ENCODE assay signal across 17 cellular contexts in the genomic region with DNA sequence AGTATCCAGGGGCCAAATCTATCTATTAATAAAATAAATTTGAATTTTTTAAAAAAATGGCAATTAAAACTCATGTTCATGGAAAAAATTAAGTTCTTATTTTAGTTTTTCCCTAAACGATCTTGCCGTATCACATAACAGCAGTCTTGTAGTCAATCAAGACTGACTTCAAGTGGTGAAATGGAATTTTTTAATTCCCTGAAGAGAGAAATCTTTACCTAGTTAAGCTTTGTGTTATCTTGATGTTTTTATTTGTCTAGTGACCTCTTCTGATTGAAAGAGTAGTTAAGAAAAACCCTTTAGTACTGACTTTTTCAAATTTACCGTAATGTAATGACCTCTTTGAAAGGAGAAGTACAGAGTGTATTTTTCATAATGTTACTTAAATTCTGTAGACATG. TPM values are rescaled to one million over a fixed set of nuclear protein-coding genes. Genes with fewer than 3 reads are reported as not detected.
DNase-seq lines count a peak whose midpoint lies in the region; ATAC-seq, FAIRE-seq and TF ChIP-seq lines count a peak whose summit lies in the region.
"Had no signal": no experiment of that assay in that cellular context is flagged by ENCODE, and none has a peak within 500 bp of the region (broad histone marks: within the 10 kb centered on the region; RNA-seq: fewer than 3 reads in every experiment).

No MANE protein-coding gene starts in this region.

- no peaks in the 10 kb centered on the region for H3K27me3 Mint-ChIP-seq in activated naive CD8-positive, alpha-beta T cell treated with anti-CD3 and anti-CD28 coated beads, Interleukin-2, amount 50 U/mL, for 24 hours
- H3K27me3 Mint-ChIP-seq in activated naive CD8-positive, alpha-beta T cell treated with anti-CD3 and anti-CD28 coated beads for 36 hours, result no peaks in the 10 kb centered on the region
- no peaks in the 10 kb centered on the region for H3K27me3 Mint-ChIP-seq in astrocyte (ENCODE audit: low read depth, unreplicated experiment)
- H3K27me3 Mint-ChIP-seq in naive thymus-derived CD8-positive, alpha-beta T cell, result no peaks in the 10 kb centered on the region
- H3K27me3 Mint-ChIP-seq: CD8-positive, alpha-beta memory T cell had no signal

- H3K27ac ChIP-seq in astrocyte (ENCODE audit: low read depth, low read length) (no peak overlapping the region), mammary epithelial cell (ENCODE audit: insufficient read depth, low read depth, low read length) (no peak overlapping the region)
- H3K27ac ChIP-seq: C4-2B, HL-60 had no signal

- in situ Hi-C loops in mammary epithelial cell (cut with MboI; ENCODE audit: low sequenced_read_pairs in 2 of 2), result no loop called here

- H3K9me3 ChIP-seq in astrocyte (ENCODE audit: insufficient read depth, low read depth, low read length) (no peaks in the 10 kb centered on the region), mammary epithelial cell (replicated peaks; ENCODE audit: insufficient read depth, low read length) (peaks cover 7% of the 10 kb centered on the region)
- H3K9me3 ChIP-seq: BE2C, Caco-2 had no signal

- H3K36me3 ChIP-seq in astrocyte (ENCODE audit: insufficient read depth, low read length) (no peaks in the 10 kb centered on the region), mammary epithelial cell (ENCODE audit: insufficient read depth, low read length) (no peaks in the 10 kb centered on the region)
- H3K36me3 ChIP-seq: BE2C had no signal

- FAIRE-seq in astrocyte (lab: Jason Lieb, UNC) (peak; percentile 20), urothelium cell line (lab: Jason Lieb, UNC) (no peak)
- FAIRE-seq: A204.1, GM18507 had no signal

- WGBS in mammary epithelial cell (ENCODE audit: low coverage, missing lambda C conversion rate), result 98% methylated on average over 3 of the region's 3 CpGs
- 86 to 89% methylated on average over 3 of the region's 3 CpGs for WGBS in lower leg skin, 2 donors

- CTCF ChIA-PET in mammary epithelial cell (lab: Charles Lee; ENCODE audit: low non-redundant PET), result no interaction called here

- H3K79me2 ChIP-seq in astrocyte (ENCODE audit: insufficient read depth, low read length), result peaks cover 98% of the 10 kb centered on the region
- H3K79me2 ChIP-seq in mammary epithelial cell (ENCODE audit: insufficient read depth, low read length), result peaks cover 89% of the 10 kb centered on the region

- H3K4me2 ChIP-seq in astrocyte (ENCODE audit: low read length), result no peak overlapping the region
- no peak overlapping the region for H3K4me2 ChIP-seq in mammary epithelial cell (ENCODE audit: insufficient read depth, low read depth, low read length)

- intact Hi-C loops in mammary epithelial cell (cut with micrococcal nuclease) (no loop called here), lower leg skin (cut with DNase I; ENCODE audit: low total_unique reads) (no loop called here)

- H3K4me3 ChIP-seq in astrocyte (ENCODE audit: insufficient read depth, low read depth, low read length), result no peak overlapping the region
- H3K4me3 ChIP-seq in mammary epithelial cell (replicated peaks in 1 of 3; ENCODE audit: insufficient read depth in 1 of 3, low read depth in 2 of 3, low read length in 3 of 3), result no peak overlapping the region
- H3K4me3 ChIP-seq in lower leg skin (ENCODE audit: low read depth, poor library complexity, severe bottlenecking), result no peak overlapping the region

- BruUV-seq in mammary epithelial cell (replicated peaks; lab: Mats Ljungman, UMichigan), result no TSS peak

- H3K27ac Mint-ChIP-seq in activated naive CD8-positive, alpha-beta T cell treated with anti-CD3 and anti-CD28 coated beads, Interleukin-2, amount 50 U/mL, for 24 hours, result peak overlapping the region; percentile 15
- no peak overlapping the region for H3K27ac Mint-ChIP-seq in activated naive CD8-positive, alpha-beta T cell treated with anti-CD3 and anti-CD28 coated beads for 36 hours
- H3K27ac Mint-ChIP-seq in astrocyte (ENCODE audit: unreplicated experiment), result no peak overlapping the region
- peak overlapping the region in 7 of 10 donors; percentile 5 to 78 (median 20) for H3K27ac Mint-ChIP-seq in naive thymus-derived CD8-positive, alpha-beta T cell

- ATAC-seq in activated naive CD8-positive, alpha-beta T cell treated with anti-CD3 and anti-CD28 coated beads, Interleukin-2, amount 50 U/mL, for 24 hours, result no peak
- no peak for ATAC-seq in naive thymus-derived CD8-positive, alpha-beta T cell
- ATAC-seq: HCT116 had no signal

- no peak for TF ChIP-seq POLR2A in lower leg skin (IDR thresholded peaks at IDR 0.05)

- H3K9ac ChIP-seq in astrocyte (ENCODE audit: low read length), result no peak overlapping the region
- no peak overlapping the region for H3K9ac ChIP-seq in mammary epithelial cell (ENCODE audit: insufficient read depth, low read length)

- H3K4me1 ChIP-seq in astrocyte (ENCODE audit: insufficient read depth, low read length) (peaks cover 21% of the 10 kb centered on the region), mammary epithelial cell (ENCODE audit: insufficient read depth, low read length) (peaks cover 54% of the 10 kb centered on the region)
- H3K4me1 ChIP-seq: BE2C had no signal

- H2AFZ ChIP-seq in astrocyte (ENCODE audit: low read depth, low read length) (no peak overlapping the region), mammary epithelial cell (ENCODE audit: low read depth, low read length) (no peak overlapping the region)

- dilution Hi-C loops in mammary epithelial cell (cut with HindIII; ENCODE audit: low sequenced_read_pairs), result no loop called here

- H4K20me1 ChIP-seq in astrocyte (ENCODE audit: insufficient read depth, low read length) (peaks cover 83% of the 10 kb centered on the region), mammary epithelial cell (ENCODE audit: insufficient read depth, low read length) (no peaks in the 10 kb centered on the region)

- H3K27me3 ChIP-seq in astrocyte (ENCODE audit: insufficient read depth, low read length) (no peaks in the 10 kb centered on the region), mammary epithelial cell (ENCODE audit: insufficient read depth, low read length) (no peaks in the 10 kb centered on the region)
- H3K27me3 ChIP-seq: BE2C had no signal

- H3K4me1 Mint-ChIP-seq in activated naive CD8-positive, alpha-beta T cell treated with anti-CD3 and anti-CD28 coated beads, Interleukin-2, amount 50 U/mL, for 24 hours, result peaks cover 92% of the 10 kb centered on the region
- H3K4me1 Mint-ChIP-seq in activated naive CD8-positive, alpha-beta T cell treated with anti-CD3 and anti-CD28 coated beads for 36 hours, result peaks cover 89% of the 10 kb centered on the region
- H3K4me1 Mint-ChIP-seq in astrocyte (ENCODE audit: low read depth, unreplicated experiment), result peaks cover 47% of the 10 kb centered on the region
- peaks cover 47 to 96% (median 94%) of the 10 kb centered on the region in 4 donors for H3K4me1 Mint-ChIP-seq in naive thymus-derived CD8-positive, alpha-beta T cell

- H3K4me3 Mint-ChIP-seq in activated naive CD8-positive, alpha-beta T cell treated with anti-CD3 and anti-CD28 coated beads, Interleukin-2, amount 50 U/mL, for 24 hours, result no peak overlapping the region
- H3K4me3 Mint-ChIP-seq in activated naive CD8-positive, alpha-beta T cell treated with anti-CD3 and anti-CD28 coated beads for 36 hours, result no peak overlapping the region
- H3K4me3 Mint-ChIP-seq in astrocyte (ENCODE audit: unreplicated experiment), result no peak overlapping the region
- H3K4me3 Mint-ChIP-seq in naive thymus-derived CD8-positive, alpha-beta T cell, result peak overlapping the region in 3 of 10 donors; percentile 15 to 54 (median 31)

- H3K36me3 Mint-ChIP-seq in activated naive CD8-positive, alpha-beta T cell treated with anti-CD3 and anti-CD28 coated beads, Interleukin-2, amount 50 U/mL, for 24 hours (ENCODE audit: low read depth), result peaks cover 9% of the 10 kb centered on the region
- peaks cover 37% of the 10 kb centered on the region for H3K36me3 Mint-ChIP-seq in activated naive CD8-positive, alpha-beta T cell treated with anti-CD3 and anti-CD28 coated beads for 36 hours
- peaks cover 10% of the 10 kb centered on the region for H3K36me3 Mint-ChIP-seq in astrocyte (ENCODE audit: low read depth, unreplicated experiment)
- peaks cover 0 to 6% (median 3%) of the 10 kb centered on the region in 3 donors for H3K36me3 Mint-ChIP-seq in naive thymus-derived CD8-positive, alpha-beta T cell

- TF ChIP-seq CTCF in astrocyte (IDR thresholded peaks at IDR 0.05; ENCODE audit: insufficient read depth, low read depth, low read length) (no peak), mammary epithelial cell (conservative IDR thresholded peaks at IDR 0.05 in 1 of 2, IDR thresholded peaks at IDR 0.05 in 1 of 2; ENCODE audit: extremely low read depth in 1 of 2, insufficient read depth in 1 of 2, low read depth in 1 of 2, low read length in 2 of 2) (no peak), lower leg skin (IDR thresholded peaks at IDR 0.05) (no peak)

- peaks cover 14% of the 10 kb centered on the region for H3K9me3 Mint-ChIP-seq in activated naive CD8-positive, alpha-beta T cell treated with anti-CD3 and anti-CD28 coated beads, Interleukin-2, amount 50 U/mL, for 24 hours
- H3K9me3 Mint-ChIP-seq in activated naive CD8-positive, alpha-beta T cell treated with anti-CD3 and anti-CD28 coated beads for 36 hours, result peaks cover 16% of the 10 kb centered on the region
- no peaks in the 10 kb centered on the region for H3K9me3 Mint-ChIP-seq in astrocyte (ENCODE audit: unreplicated experiment)
- no peaks in the 10 kb centered on the region for H3K9me3 Mint-ChIP-seq in naive thymus-derived CD8-positive, alpha-beta T cell
- H3K9me3 Mint-ChIP-seq: CD8-positive, alpha-beta memory T cell had no signal

- no peak for DNase-seq in activated naive CD8-positive, alpha-beta T cell treated with anti-CD3 and anti-CD28 coated beads, Interleukin-2, amount 50 U/mL, for 24 hours
- DNase-seq in activated naive CD8-positive, alpha-beta T cell treated with anti-CD3 and anti-CD28 coated beads for 36 hours, result no peak
- DNase-seq in astrocyte (ENCODE audit: low read depth) (no peak), urothelium cell line (ENCODE audit: low spot score) (no peak), amygdala (lab: John Stamatoyannopoulos, UW) (no peak), mammary epithelial cell (no peak), lower leg skin (ENCODE audit: low spot score in 2 of 2) (no peak)
- no peak for DNase-seq in naive thymus-derived CD8-positive, alpha-beta T cell
- DNase-seq: BE2C; Caco-2; CD8-positive, alpha-beta memory T cell; DMS53 had no signal

- POLR2A ChIA-PET in naive thymus-derived CD8-positive, alpha-beta T cell (lab: Charles Lee), result interaction anchor here (10.6 kb wide), 1 partner anchor 19 kb away, joined by 63 read pairs; a partner anchor contains a TSS

RNA-seq across cellular contexts. Expression of a gene that starts 19.6 kb away (rescaled TPM):
- total RNA-seq in activated naive CD8-positive, alpha-beta T cell treated with anti-CD3 and anti-CD28 coated beads for 36 hours, result 10 to 100 TPM; 30.4 to 32.1 TPM
- 203 and 213 TPM in 2 replicates for total RNA-seq in astrocyte
- 10 to 100 TPM; 43.6 to 45.3 TPM for total RNA-seq in naive thymus-derived CD8-positive, alpha-beta T cell
- 10 to 100 TPM; 19.2 to 23.6 (median 22.3) TPM for polyA plus RNA-seq in naive thymus-derived CD8-positive, alpha-beta T cell
- total RNA-seq in mammary epithelial cell, result 100 to 1,000 TPM in 1 of 2 donors, 10 to 100 TPM in 1; 48.2 to 102 TPM
- 20.5 TPM for polyA plus RNA-seq in mammary epithelial cell
- 107 TPM for polyA minus RNA-seq in mammary epithelial cell
- total RNA-seq in lower leg skin, result 10 to 100 TPM; 10.1 to 23.3 (median 16.0) TPM

Comparison
In these comparisons a context has a peak if more than half of its experiments do, and no peak if none do; other contexts are left out.
1. H3K27ac Mint-ChIP-seq: peak in activated naive CD8-positive, alpha-beta T cell treated with anti-CD3 and anti-CD28 coated beads, Interleukin-2, amount 50 U/mL, for 24 hours (single experiment) and naive thymus-derived CD8-positive, alpha-beta T cell (7 of 10); none in activated naive CD8-positive, alpha-beta T cell treated with anti-CD3 and anti-CD28 coated beads for 36 hours (single experiment) and astrocyte (single experiment).